27 cellular contexts compared by ENCODE assay signal in the genomic region with DNA sequence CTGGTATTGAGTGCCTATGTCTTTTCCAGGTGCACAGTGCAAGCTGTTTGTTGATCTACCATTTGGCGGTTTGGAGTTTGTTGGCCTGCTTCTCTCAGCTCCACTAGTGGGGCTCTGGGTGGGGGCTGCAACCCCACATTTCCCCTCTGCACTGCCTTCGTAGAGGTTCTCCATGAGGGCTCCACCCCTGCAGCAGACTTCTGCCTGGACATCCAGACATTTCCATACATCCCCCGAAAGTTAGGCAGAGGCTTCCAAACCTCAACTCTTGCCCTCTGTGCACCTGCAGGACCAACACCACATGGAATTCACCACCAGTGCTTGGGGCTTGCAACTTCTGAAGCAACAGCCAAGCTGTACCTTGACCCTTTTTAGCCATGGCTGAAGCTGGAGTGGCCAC.
"Had no signal": no experiment of that assay in that cellular context is flagged by ENCODE, and none has a peak within 500 bp of the region (broad histone marks: within the 10 kb centered on the region; RNA-seq: fewer than 3 reads in every experiment).

No MANE protein-coding gene starts in this region.

- H3K27ac ChIP-seq: ovary, parathyroid adenoma, psoas muscle, right lobe of liver, sigmoid colon, stomach, thoracic aorta, thyroid gland, tibial nerve, upper lobe of left lung, vagina had no signal

- FAIRE-seq: small intestine, urothelium cell line had no signal

- H3K9ac ChIP-seq: parathyroid adenoma had no signal

- H3K79me2 ChIP-seq: parathyroid adenoma had no signal

- H2AFZ ChIP-seq: parathyroid adenoma had no signal

- DNase-seq: naive thymus-derived CD8-positive, alpha-beta T cell; nephron progenitor cell; occipital lobe; ovary; posterior cingulate gyrus; psoas muscle; right cardiac atrium; right lobe of liver; sigmoid colon; small intestine; stimulated activated CD4-positive, alpha-beta T cell treated with anti-CD3 and anti-CD28 coated beads, Interleukin-15, amount 100 ng/mL, for 24 hours; stimulated activated CD4-positive, alpha-beta T cell treated with anti-CD3 and anti-CD28 coated beads, Interleukin-2, amount 100 ng/mL, for 24 hours; stimulated activated CD4-positive, alpha-beta T cell treated with anti-CD3 and anti-CD28 coated beads, Interleukin-2, amount 100 ng/mL, for 48 hours; stimulated activated CD4-positive, alpha-beta T cell treated with anti-CD3 and anti-CD28 coated beads, Interleukin-4, amount 100 ng/mL, for 24 hours; stimulated activated naive B cell treated with anti-CD40 and anti-IgM and Interleukin-4, amounts not matched to agents 10 μg/mL and 1 μg/mL and 100 μg/mL, for 72 hours; stimulated activated naive CD4-positive, alpha-beta T cell treated with Interleukin-2 at 50 U/mL for 16 hours; stomach; thyroid gland; trophoblast cell; upper lobe of left lung had no signal

- H3K4me3 ChIP-seq: ovary, psoas muscle, right lobe of liver, sigmoid colon, stomach, thoracic aorta, thyroid gland, tibial nerve, upper lobe of left lung, vagina had no signal

- H3K9me3 ChIP-seq: right lobe of liver, thoracic aorta, thyroid gland, vagina had no signal

- H3K27me3 ChIP-seq: ovary, right lobe of liver, sigmoid colon, stomach, thyroid gland, tibial nerve, upper lobe of left lung, vagina had no signal

- ATAC-seq: naive thymus-derived CD8-positive, alpha-beta T cell; natural killer cell treated with Interleukin-12 subunit alpha and Interleukin-12 subunit beta and Interleukin-15 and Interleukin-18, amount 100 ng/mL, for 72 hours; psoas muscle; right cardiac atrium; right lobe of liver; stimulated activated effector memory CD8-positive, alpha-beta T cell treated with anti-CD3 and anti-CD28 coated beads, Interleukin-12 subunit alpha, Interleukin-12 subunit beta, amount 100 ng/mL, for 72 hours; stimulated activated naive B cell treated with anti-CD40 and anti-IgM and Interleukin-4, amounts not matched to agents 10 μg/mL and 1 μg/mL and 100 μg/mL, for 72 hours had no signal

- H3K4me1 ChIP-seq: parathyroid adenoma, psoas muscle, right lobe of liver, sigmoid colon, stomach, thyroid gland, tibial nerve, upper lobe of left lung, vagina had no signal

- H3K36me3 ChIP-seq: ovary, right lobe of liver, sigmoid colon, stomach, thoracic aorta, thyroid gland, tibial nerve, upper lobe of left lung, vagina had no signal
